ENCODE assay signal across 1 cellular context in genomic region chr1:24411963-24412362, GRCh38.
A peak's percentile ranks its signal among the peaks of the same experiment; 100 is the strongest.
TF ChIP-seq lines count a peak whose summit lies in the region.

No MANE protein-coding gene starts in this region.

TF ChIP-seq in K562, 482 proteins besides CTCF, POLR2A, EP300 and RAD21 (continued from another document and continues in another):
- TF ChIP-seq GMEB1 (CRISPR knock-in tag; IDR thresholded peaks at IDR 0.05) (no peak), ZBTB49 (CRISPR knock-in tag; IDR thresholded peaks at IDR 0.05; ENCODE audit: borderline replicate concordance) (no peak), MAZ (CRISPR knock-in tag; conservative IDR thresholded peaks at IDR 0.05 in 1 of 2, IDR thresholded peaks at IDR 0.05 in 1 of 2) (0 out of 4 replicates have a peak, but pooled peaks of 1 of the 2 experiments have one; percentile 29), MED1 (CRISPR knock-in tag; IDR thresholded peaks at IDR 0.05; ENCODE audit: borderline replicate concordance) (no peak), ZNF717 (CRISPR knock-in tag; IDR thresholded peaks at IDR 0.05) (no peak), SMARCC2 (IDR thresholded peaks at IDR 0.05; ENCODE audit: low read depth) (no peak), THRA (IDR thresholded peaks at IDR 0.05) (no peak), EZH2 (IDR thresholded peaks at IDR 0.05; ENCODE audit: borderline replicate concordance, low read depth, low read length) (no peak), CREM (IDR thresholded peaks at IDR 0.05; ENCODE audit: low read depth) (0 out of 2 replicates have a peak, but pooled peaks have one; percentile 24), POU5F1 (IDR thresholded peaks at IDR 0.05; ENCODE audit: borderline replicate concordance, low read depth, low read length, partially characterized antibody) (no peak), TEAD4 (IDR thresholded peaks at IDR 0.05; ENCODE audit: low read length) (peak; percentile 74), TEAD4 (CRISPR knock-in tag; IDR thresholded peaks at IDR 0.05; ENCODE audit: borderline replicate concordance) (no peak), CBFB (CRISPR knock-in tag; IDR thresholded peaks at IDR 0.05) (no peak), ILF3 (IDR thresholded peaks at IDR 0.05; ENCODE audit: borderline replicate concordance) (no peak), ZNF707 (CRISPR knock-in tag; conservative IDR thresholded peaks at IDR 0.05) (no peak), ZBTB11 (CRISPR knock-in tag; IDR thresholded peaks at IDR 0.05) (peak in 1 of 3 experiments; percentile 70; a peak in 2 of 6 replicates), PPARD (CRISPR knock-in tag; IDR thresholded peaks at IDR 0.05) (no peak), KAT2B (IDR thresholded peaks at IDR 0.05; ENCODE audit: low read depth, low read length) (no peak), SPI1 (IDR thresholded peaks at IDR 0.05; ENCODE audit: borderline replicate concordance, low read depth, low read length) (no peak), RAD51 (IDR thresholded peaks at IDR 0.05; ENCODE audit: borderline replicate concordance, low read depth) (no peak), ATF3 (IDR thresholded peaks at IDR 0.05) (peak; percentile 59), ATF3 (CRISPR knock-in tag; conservative IDR thresholded peaks at IDR 0.05) (0 out of 2 replicates have a peak, but pooled peaks have one; percentile 38), CBX2 (IDR thresholded peaks at IDR 0.05; ENCODE audit: insufficient read depth, low read length, poor library complexity, severe bottlenecking) (no peak), MNT (conservative IDR thresholded peaks at IDR 0.05) (peak; percentile 32 to 38; a peak in 1 of 4 replicates), ARID3B (CRISPR knock-in tag; IDR thresholded peaks at IDR 0.05; ENCODE audit: borderline replicate concordance) (no peak)
- TF ChIP-seq, protein P1, sequence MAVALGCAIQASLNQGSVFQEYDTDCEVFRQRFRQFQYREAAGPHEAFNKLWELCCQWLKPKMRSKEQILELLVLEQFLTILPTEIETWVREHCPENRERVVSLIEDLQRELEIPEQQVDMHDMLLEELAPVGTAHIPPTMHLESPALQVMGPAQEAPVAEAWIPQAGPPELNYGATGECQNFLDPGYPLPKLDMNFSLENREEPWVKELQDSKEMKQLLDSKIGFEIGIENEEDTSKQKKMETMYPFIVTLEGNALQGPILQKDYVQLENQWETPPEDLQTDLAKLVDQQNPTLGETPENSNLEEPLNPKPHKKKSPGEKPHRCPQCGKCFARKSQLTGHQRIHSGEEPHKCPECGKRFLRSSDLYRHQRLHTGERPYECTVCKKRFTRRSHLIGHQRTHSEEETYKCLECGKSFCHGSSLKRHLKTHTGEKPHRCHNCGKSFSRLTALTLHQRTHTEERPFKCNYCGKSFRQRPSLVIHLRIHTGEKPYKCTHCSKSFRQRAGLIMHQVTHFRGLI (CRISPR knock-in tag; IDR thresholded peaks at IDR 0.05) = no peak
- TF ChIP-seq, protein P2, sequence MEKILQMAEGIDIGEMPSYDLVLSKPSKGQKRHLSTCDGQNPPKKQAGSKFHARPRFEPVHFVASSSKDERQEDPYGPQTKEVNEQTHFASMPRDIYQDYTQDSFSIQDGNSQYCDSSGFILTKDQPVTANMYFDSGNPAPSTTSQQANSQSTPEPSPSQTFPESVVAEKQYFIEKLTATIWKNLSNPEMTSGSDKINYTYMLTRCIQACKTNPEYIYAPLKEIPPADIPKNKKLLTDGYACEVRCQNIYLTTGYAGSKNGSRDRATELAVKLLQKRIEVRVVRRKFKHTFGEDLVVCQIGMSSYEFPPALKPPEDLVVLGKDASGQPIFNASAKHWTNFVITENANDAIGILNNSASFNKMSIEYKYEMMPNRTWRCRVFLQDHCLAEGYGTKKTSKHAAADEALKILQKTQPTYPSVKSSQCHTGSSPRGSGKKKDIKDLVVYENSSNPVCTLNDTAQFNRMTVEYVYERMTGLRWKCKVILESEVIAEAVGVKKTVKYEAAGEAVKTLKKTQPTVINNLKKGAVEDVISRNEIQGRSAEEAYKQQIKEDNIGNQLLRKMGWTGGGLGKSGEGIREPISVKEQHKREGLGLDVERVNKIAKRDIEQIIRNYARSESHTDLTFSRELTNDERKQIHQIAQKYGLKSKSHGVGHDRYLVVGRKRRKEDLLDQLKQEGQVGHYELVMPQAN (IDR thresholded peaks at IDR 0.05; ENCODE audit: borderline replicate concordance) = no peak
